Comparison of ENCODE assay signal across 1 cellular context in the genomic region with DNA sequence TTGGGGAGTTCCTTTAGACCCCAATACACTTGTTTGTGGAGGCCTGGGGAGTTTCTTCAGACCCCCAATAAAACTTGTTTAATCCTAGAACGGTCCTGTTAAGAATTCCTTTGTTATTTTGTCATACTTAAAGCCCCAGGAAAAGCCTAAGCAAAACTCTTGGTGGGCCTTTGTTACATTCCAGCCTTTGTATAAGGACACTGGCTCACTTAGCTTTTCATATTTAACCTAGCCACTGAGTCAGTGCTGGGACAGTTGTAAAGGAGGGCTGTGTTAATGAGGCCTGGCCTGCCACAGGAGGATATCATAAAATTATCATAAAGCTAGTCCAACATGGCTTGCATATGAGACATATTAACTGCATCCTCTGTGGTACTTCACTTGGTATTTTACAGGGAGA.
TF ChIP-seq lines count a peak whose summit lies in the region.

No MANE protein-coding gene starts in this region.

TF ChIP-seq in WTC11, 78 proteins besides CTCF, POLR2A, EP300 and RAD21 (continued from another document):
- TF ChIP-seq E2F4 (CRISPR knock-in tag; IDR thresholded peaks at IDR 0.05; ENCODE audit: borderline replicate concordance, low read depth) (no peak), TEAD1 (CRISPR knock-in tag; IDR thresholded peaks at IDR 0.05) (no peak), ATF2 (CRISPR knock-in tag; IDR thresholded peaks at IDR 0.05; ENCODE audit: borderline replicate concordance, low read depth) (no peak), ZNF396 (CRISPR knock-in tag; IDR thresholded peaks at IDR 0.05; ENCODE audit: borderline replicate concordance) (no peak), ZNF416 (CRISPR knock-in tag; IDR thresholded peaks at IDR 0.05) (no peak)
- TF ChIP-seq, protein P1, sequence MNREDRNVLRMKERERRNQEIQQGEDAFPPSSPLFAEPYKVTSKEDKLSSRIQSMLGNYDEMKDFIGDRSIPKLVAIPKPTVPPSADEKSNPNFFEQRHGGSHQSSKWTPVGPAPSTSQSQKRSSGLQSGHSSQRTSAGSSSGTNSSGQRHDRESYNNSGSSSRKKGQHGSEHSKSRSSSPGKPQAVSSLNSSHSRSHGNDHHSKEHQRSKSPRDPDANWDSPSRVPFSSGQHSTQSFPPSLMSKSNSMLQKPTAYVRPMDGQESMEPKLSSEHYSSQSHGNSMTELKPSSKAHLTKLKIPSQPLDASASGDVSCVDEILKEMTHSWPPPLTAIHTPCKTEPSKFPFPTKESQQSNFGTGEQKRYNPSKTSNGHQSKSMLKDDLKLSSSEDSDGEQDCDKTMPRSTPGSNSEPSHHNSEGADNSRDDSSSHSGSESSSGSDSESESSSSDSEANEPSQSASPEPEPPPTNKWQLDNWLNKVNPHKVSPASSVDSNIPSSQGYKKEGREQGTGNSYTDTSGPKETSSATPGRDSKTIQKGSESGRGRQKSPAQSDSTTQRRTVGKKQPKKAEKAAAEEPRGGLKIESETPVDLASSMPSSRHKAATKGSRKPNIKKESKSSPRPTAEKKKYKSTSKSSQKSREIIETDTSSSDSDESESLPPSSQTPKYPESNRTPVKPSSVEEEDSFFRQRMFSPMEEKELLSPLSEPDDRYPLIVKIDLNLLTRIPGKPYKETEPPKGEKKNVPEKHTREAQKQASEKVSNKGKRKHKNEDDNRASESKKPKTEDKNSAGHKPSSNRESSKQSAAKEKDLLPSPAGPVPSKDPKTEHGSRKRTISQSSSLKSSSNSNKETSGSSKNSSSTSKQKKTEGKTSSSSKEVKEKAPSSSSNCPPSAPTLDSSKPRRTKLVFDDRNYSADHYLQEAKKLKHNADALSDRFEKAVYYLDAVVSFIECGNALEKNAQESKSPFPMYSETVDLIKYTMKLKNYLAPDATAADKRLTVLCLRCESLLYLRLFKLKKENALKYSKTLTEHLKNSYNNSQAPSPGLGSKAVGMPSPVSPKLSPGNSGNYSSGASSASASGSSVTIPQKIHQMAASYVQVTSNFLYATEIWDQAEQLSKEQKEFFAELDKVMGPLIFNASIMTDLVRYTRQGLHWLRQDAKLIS (CRISPR knock-in tag; IDR thresholded peaks at IDR 0.05; ENCODE audit: borderline replicate concordance): no peak
